Comparison of ENCODE assay signal across 13 cellular contexts in the genomic region with DNA sequence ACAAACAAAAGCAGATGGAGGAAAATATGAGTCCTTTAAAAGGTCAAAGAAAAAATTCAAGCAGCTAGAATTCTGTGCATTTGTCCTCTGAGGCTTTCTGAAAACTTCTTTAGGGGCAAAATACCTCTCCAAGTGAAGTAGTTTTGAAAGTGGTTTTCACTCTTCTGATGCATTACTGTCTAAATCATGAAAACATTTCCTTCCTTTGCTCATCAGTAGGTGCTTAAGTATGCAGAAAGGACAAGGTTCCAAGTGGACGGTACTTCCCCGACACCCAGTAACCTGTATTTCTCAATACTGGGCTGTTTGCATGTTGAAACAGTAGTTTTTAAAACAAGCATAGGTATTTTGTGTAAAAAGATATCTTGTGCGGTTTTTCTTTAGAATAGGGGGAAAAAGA.
DNase-seq lines count a peak whose midpoint lies in the region; ATAC-seq, FAIRE-seq and TF ChIP-seq lines count a peak whose summit lies in the region.
"Had no signal": no experiment of that assay in that cellular context is flagged by ENCODE, and none has a peak within 500 bp of the region (broad histone marks: within the 10 kb centered on the region; RNA-seq: fewer than 3 reads in every experiment).

No MANE protein-coding gene starts in this region.

- H3K4me3 ChIP-seq in right lobe of liver (no peak overlapping the region), left lung (no peak overlapping the region), mesenchymal stem cell (ENCODE audit: insufficient read depth in 1 of 2, low read depth in 1 of 2, low read length in 2 of 2) (no peak overlapping the region)

- H3K4me1 ChIP-seq in right lobe of liver (no peaks in the 10 kb centered on the region), left lung (no peaks in the 10 kb centered on the region), mesenchymal stem cell (ENCODE audit: control insufficient read depth, insufficient read depth, low read depth, low read length) (peaks cover 3% of the 10 kb centered on the region)

- no peak overlapping the region for H3K9ac ChIP-seq in mesenchymal stem cell (ENCODE audit: low read length)

- H3K79me1 ChIP-seq in mesenchymal stem cell (replicated peaks; ENCODE audit: low read length, poor library complexity, severe bottlenecking) = no peaks in the 10 kb centered on the region

- no peaks in the 10 kb centered on the region for H3K36me3 Mint-ChIP-seq in activated T-helper 17 cell treated with anti-CD3 and anti-CD28 coated beads, Interleukin-2, amount 50 U/mL, for 72 hours (ENCODE audit: low read depth)
- H3K36me3 Mint-ChIP-seq: CD14-positive monocyte, IgD-negative memory B cell had no signal

- FAIRE-seq in GM12892 (lab: Jason Lieb, UNC) = peak; percentile 78

- no peak overlapping the region for H2BK120ac ChIP-seq in mesenchymal stem cell (ENCODE audit: low read depth, low read length)

- H3K27ac ChIP-seq in right lobe of liver = no peak overlapping the region
- no peak overlapping the region for H3K27ac ChIP-seq in left lung
- H3K27ac ChIP-seq in mesenchymal stem cell (ENCODE audit: low read length, poor library complexity, severe bottlenecking) = no peak overlapping the region
- H3K27ac ChIP-seq: neutrophil had no signal

- no peaks in the 10 kb centered on the region for H3K9me3 Mint-ChIP-seq in activated T-helper 17 cell treated with anti-CD3 and anti-CD28 coated beads, Interleukin-2, amount 50 U/mL, for 72 hours

- H3K23ac ChIP-seq in mesenchymal stem cell (ENCODE audit: low read length in 2 of 2) = no peak overlapping the region

- ATAC-seq in GM19328 (IDR thresholded peaks at IDR 0.05; ENCODE audit: unreplicated experiment) (peak; percentile 38), HG02943 (IDR thresholded peaks at IDR 0.05; ENCODE audit: low read depth, unreplicated experiment) (peak; percentile 53), right lobe of liver (no peak), left lung (no peak)
- ATAC-seq in activated T-helper 17 cell treated with anti-CD3 and anti-CD28 coated beads, Interleukin-2, amount 50 U/mL, for 72 hours (replicated peaks) = peak; percentile 84

- H2AFZ ChIP-seq in mesenchymal stem cell (ENCODE audit: low read depth, low read length) = no peak overlapping the region

- H3K9me3 ChIP-seq in right lobe of liver = no peaks in the 10 kb centered on the region
- no peaks in the 10 kb centered on the region for H3K9me3 ChIP-seq in left lung
- no peaks in the 10 kb centered on the region for H3K9me3 ChIP-seq in mesenchymal stem cell (ENCODE audit: control insufficient read depth, low read length)
- H3K9me3 ChIP-seq: neutrophil had no signal

- H3K4me1 Mint-ChIP-seq in activated T-helper 17 cell treated with anti-CD3 and anti-CD28 coated beads, Interleukin-2, amount 50 U/mL, for 72 hours = no peaks in the 10 kb centered on the region
- H3K4me1 Mint-ChIP-seq: CD14-positive monocyte, IgD-negative memory B cell had no signal

- no peak overlapping the region for H3K14ac ChIP-seq in mesenchymal stem cell (ENCODE audit: low read length in 2 of 2)

- H3K4me3 Mint-ChIP-seq in activated T-helper 17 cell treated with anti-CD3 and anti-CD28 coated beads, Interleukin-2, amount 50 U/mL, for 72 hours = no peak overlapping the region
- H3K4me3 Mint-ChIP-seq: CD14-positive monocyte, IgD-negative memory B cell had no signal

- intact Hi-C loops in right lobe of liver (cut with DNase I) (no loop called here), left lung (cut with DNase I) (no loop called here)

- no peak overlapping the region for H2BK15ac ChIP-seq in mesenchymal stem cell (ENCODE audit: low read depth, poor library complexity, severe bottlenecking)

- H2BK12ac ChIP-seq in mesenchymal stem cell (ENCODE audit: low read length in 2 of 2) = no peak overlapping the region

- no peak overlapping the region for H3K27ac Mint-ChIP-seq in activated T-helper 17 cell treated with anti-CD3 and anti-CD28 coated beads, Interleukin-2, amount 50 U/mL, for 72 hours
- H3K27ac Mint-ChIP-seq: CD14-positive monocyte, IgD-negative memory B cell had no signal

- H3K4me2 ChIP-seq in mesenchymal stem cell (ENCODE audit: low read length, poor library complexity, severe bottlenecking) = no peak overlapping the region

- H3K36me3 ChIP-seq in right lobe of liver (no peaks in the 10 kb centered on the region), left lung (no peaks in the 10 kb centered on the region), mesenchymal stem cell (ENCODE audit: control insufficient read depth in 1 of 2, insufficient read depth in 2 of 2, low read depth in 1 of 2, low read length in 2 of 2) (no peaks in the 10 kb centered on the region)
- H3K36me3 ChIP-seq: neutrophil had no signal

- H4K8ac ChIP-seq in mesenchymal stem cell (ENCODE audit: low read length) = no peak overlapping the region

- 34% methylated on average over 3 of the region's 3 CpGs for WGBS in right lobe of liver (ENCODE audit: insufficient coverage, low coverage, low lambda C conversion rate, missing lambda C conversion rate)
- 100% methylated on average over 1 of the region's 3 CpGs for WGBS in mesenchymal stem cell

- H3K27me3 ChIP-seq in right lobe of liver (no peaks in the 10 kb centered on the region), left lung (no peaks in the 10 kb centered on the region), mesenchymal stem cell (ENCODE audit: control insufficient read depth in 1 of 2, insufficient read depth in 1 of 2, low read length in 2 of 2) (no peaks in the 10 kb centered on the region)
- H3K27me3 ChIP-seq: neutrophil had no signal

- TF ChIP-seq CTCF in right lobe of liver (IDR thresholded peaks at IDR 0.05) (no peak), left lung (IDR thresholded peaks at IDR 0.05) (no peak)

- H3K27me3 Mint-ChIP-seq in activated T-helper 17 cell treated with anti-CD3 and anti-CD28 coated beads, Interleukin-2, amount 50 U/mL, for 72 hours = no peaks in the 10 kb centered on the region
- H3K27me3 Mint-ChIP-seq: IgD-negative memory B cell had no signal

- no peak overlapping the region for H4K91ac ChIP-seq in mesenchymal stem cell (ENCODE audit: low read length)

- no peak overlapping the region for H3K4ac ChIP-seq in mesenchymal stem cell (ENCODE audit: low read depth in 1 of 2, low read length in 2 of 2)

- TF ChIP-seq POLR2A in GM12892 (IDR thresholded peaks at IDR 0.05; ENCODE audit: low read depth, low read length) = no peak
- TF ChIP-seq POLR2A in right lobe of liver (IDR thresholded peaks at IDR 0.05) = no peak

- no peak overlapping the region for H2AK5ac ChIP-seq in mesenchymal stem cell (ENCODE audit: low read length, severe bottlenecking)

- no peak overlapping the region for H2BK5ac ChIP-seq in mesenchymal stem cell (ENCODE audit: low read depth, low read length, poor library complexity, severe bottlenecking)

- H3K18ac ChIP-seq in mesenchymal stem cell (ENCODE audit: low read depth in 1 of 2, low read length in 2 of 2) = no peak overlapping the region

- DNase-seq in GM12892 (ENCODE audit: insufficient read length) = no peak
- no peak for DNase-seq in right lobe of liver
- DNase-seq in left lung = no peak
- no peak for DNase-seq in mesenchymal stem cell
- no peak for DNase-seq in SW480 (ENCODE audit: low spot score)
- DNase-seq: activated gamma-delta T cell treated with Interleukin-2 at 50 U/mL for 16 hours; effector memory CD4-positive, alpha-beta T cell had no signal

Comparison
In these comparisons a context has a peak if more than half of its experiments do, and no peak if none do; other contexts are left out.
1. ATAC-seq: peak in GM19328 (single experiment), HG02943 (single experiment) and activated T-helper 17 cell treated with anti-CD3 and anti-CD28 coated beads, Interleukin-2, amount 50 U/mL, for 72 hours (single experiment); none in right lobe of liver (0 of 4) and left lung (single experiment).